8 cellular contexts compared by ENCODE assay signal in genomic region chr1:204151562-204152309, GRCh38. TPM values are rescaled to one million over a fixed set of nuclear protein-coding genes. Genes with fewer than 3 reads are reported as not detected.
DNase-seq lines count a peak whose midpoint lies in the region; ATAC-seq, FAIRE-seq and TF ChIP-seq lines count a peak whose summit lies in the region.

Gene ETNK2 (minus strand): TSS chr1:204152044. CDS start chr1:204151852, 192 bp downstream.

- no TSS peak for BruUV-seq in MCF 10A (replicated peaks; lab: Mats Ljungman, UMichigan)

- no peak for TF ChIP-seq CTCF in MCF 10A (IDR thresholded peaks at IDR 0.05; ENCODE audit: unreplicated experiment)

- CTCF ChIA-PET in MCF 10A (lab: Yijun Ruan, JAX), result interaction anchor here (0.6 to 6.2 kb wide), 9 partner anchors 12 to 294 kb away, joined by 3 to 89 read pairs (median 4); partner anchors contain the start of gene SOX13

- H3K9me3 ChIP-seq in BLaER1 (no peaks in the 10 kb centered on the region), small intestine (ENCODE audit: control insufficient read depth, low read depth) (no peaks in the 10 kb centered on the region)

- no peaks in the 10 kb centered on the region for H3K36me3 ChIP-seq in BLaER1
- no peaks in the 10 kb centered on the region for H3K36me3 ChIP-seq in small intestine (ENCODE audit: control insufficient read depth in 2 of 2, insufficient read depth in 2 of 2, low read length in 2 of 2)

- ATAC-seq in HG03442 (IDR thresholded peaks at IDR 0.05; ENCODE audit: unreplicated experiment), result no peak

- no peak for FAIRE-seq in small intestine (lab: Jason Lieb, UNC)

- intact Hi-C loops in MCF 10A (cut with micrococcal nuclease), result no loop called here

- POLR2A ChIA-PET in MCF 10A (lab: Yijun Ruan, JAX), result interaction anchor here (0.6 to 3.0 kb wide), 15 partner anchors 8 to 354 kb away, joined by 3 to 20 read pairs (median 3); no protein-coding TSS in a partner anchor

- H3K4me3 ChIP-seq in BLaER1, result peak within 1 kb of the TSS; percentile 84
- H3K4me3 ChIP-seq in small intestine (ENCODE audit: low read depth in 1 of 2, low read length in 2 of 2), result peak within 1 kb of the TSS; percentile 26 to 62

- H3K27me3 ChIP-seq in BLaER1 (no peaks in the 10 kb centered on the region), small intestine (ENCODE audit: control insufficient read depth in 2 of 2, insufficient read depth in 2 of 2, low read length in 2 of 2) (no peaks in the 10 kb centered on the region)

- H3K27ac ChIP-seq in BLaER1 (peak within 1 kb of the TSS; percentile 53; the same call in 1 of the 2 replicates), small intestine (ENCODE audit: low read depth in 1 of 2, low read length in 1 of 2) (no peak within 1 kb of the TSS)

- H3K9ac ChIP-seq in BLaER1, result peak within 1 kb of the TSS; percentile 78

- peak within 1 kb of the TSS; percentile 93 for H3K4me2 ChIP-seq in BLaER1

- peak within 1 kb of the TSS; percentile 68 for H3K4me3 Mint-ChIP-seq in MCF 10A (ENCODE audit: unreplicated experiment)

- TF ChIP-seq RAD21 in Ishikawa (IDR thresholded peaks at IDR 0.05; ENCODE audit: low read depth), result no peak

- H3K27me3 Mint-ChIP-seq in MCF 10A (ENCODE audit: insufficient read depth, unreplicated experiment), result no peaks in the 10 kb centered on the region

- DNase-seq in T-helper 9 cell (peak; percentile 58), MCF 10A (ENCODE audit: unreplicated experiment) (peak; percentile 36), iPS-NIHi7 (ENCODE audit: extremely low spot score) (peak; percentile 92), small intestine (no peak), superior temporal gyrus (ENCODE audit: extremely low spot score) (no peak)

- H4K20me1 ChIP-seq in BLaER1, result no peaks in the 10 kb centered on the region

- H3K4me1 ChIP-seq in BLaER1 (peaks cover 19% of the 10 kb centered on the region), small intestine (ENCODE audit: control insufficient read depth in 2 of 2, insufficient read depth in 1 of 2, low read depth in 1 of 2, low read length in 1 of 2) (no peaks in the 10 kb centered on the region)

- peak within 1 kb of the TSS; percentile 78 for H3K27ac Mint-ChIP-seq in MCF 10A (ENCODE audit: low read depth, unreplicated experiment)

- 1 to 2% (median 2%) methylated on average over 43 to 94 of the region's 94 CpGs for WGBS in small intestine, 3 donors

- H3K36me3 Mint-ChIP-seq in MCF 10A (ENCODE audit: insufficient read depth, unreplicated experiment), result no peaks in the 10 kb centered on the region

- H3K9me3 Mint-ChIP-seq in MCF 10A (ENCODE audit: unreplicated experiment), result no peaks in the 10 kb centered on the region

- H3K4me1 Mint-ChIP-seq in MCF 10A (ENCODE audit: insufficient read depth, unreplicated experiment), result peaks cover 48% of the 10 kb centered on the region

- no peak for TF ChIP-seq EP300 in Ishikawa (IDR thresholded peaks at IDR 0.05; ENCODE audit: borderline replicate concordance)

TF ChIP-seq in Ishikawa, 13 proteins besides CTCF, POLR2A, EP300 and RAD21:
- TF ChIP-seq ZBTB7A (IDR thresholded peaks at IDR 0.05; ENCODE audit: low read depth) (peak; percentile 92), USF1 (IDR thresholded peaks at IDR 0.05) (no peak)

RNA-seq across cellular contexts. Expression of gene ETNK2, which starts in this region (rescaled TPM):
- total RNA-seq in MCF 10A (2022), result 6.7 and 9.5 TPM in 2 replicates
- polyA plus RNA-seq in small intestine, result 1 to 10 TPM in 2 of 3 donors, under 1 TPM in 1; 0.22 to 5.1 (median 1.4) TPM

Comparison
In these comparisons a context has a peak if more than half of its experiments do, and no peak if none do; other contexts are left out.
1. DNase-seq: peak in T-helper 9 cell (single experiment), MCF 10A (single experiment) and iPS-NIHi7 (single experiment); none in small intestine (single experiment) and superior temporal gyrus (single experiment).